Comparison of ENCODE assay signal across 14 cellular contexts in genomic region chr6:39893286-39893685, GRCh38. TPM values are rescaled to one million over a fixed set of nuclear protein-coding genes. Genes with fewer than 3 reads are reported as not detected.
A peak's percentile ranks its signal among the peaks of the same experiment; 100 is the strongest.
DNase-seq lines count a peak whose midpoint lies in the region; ATAC-seq and TF ChIP-seq lines count a peak whose summit lies in the region.
"Had no signal": no experiment of that assay in that cellular context is flagged by ENCODE, and none has a peak within 500 bp of the region (broad histone marks: within the 10 kb centered on the region; RNA-seq: fewer than 3 reads in every experiment).

No MANE protein-coding gene starts in this region.

- peaks cover 20 to 29% (median 21%) of the 10 kb centered on the region in 3 donors for H3K36me3 ChIP-seq in tibial artery
- H3K36me3 ChIP-seq: BLaER1 had no signal

- H3K27me3 ChIP-seq in tibial artery: no peaks in the 10 kb centered on the region
- H3K27me3 ChIP-seq: BLaER1 had no signal

- no peak overlapping the region for H3K4me3 ChIP-seq in tibial artery
- H3K4me3 ChIP-seq: BLaER1, GM23338 had no signal

- no peak for ATAC-seq in GM19452 (IDR thresholded peaks at IDR 0.05; ENCODE audit: unreplicated experiment)
- no peak for ATAC-seq in HG03354 (IDR thresholded peaks at IDR 0.05; ENCODE audit: poor library complexity, severe bottlenecking, unreplicated experiment)

- H3K4me1 ChIP-seq in tibial artery: peaks cover 0 to 49% (median 20%) of the 10 kb centered on the region in 4 donors
- H3K4me1 ChIP-seq: BLaER1 had no signal

- peak overlapping the region; percentile 54 for H3K27ac ChIP-seq in cingulate gyrus (ENCODE audit: low read depth, low read length)
- peak overlapping the region; percentile 20 to 39 for H3K27ac ChIP-seq in tibial artery
- H3K27ac ChIP-seq: 22Rv1, BLaER1 had no signal

- DNase-seq in NCI-H2029 (lab: John Stamatoyannopoulos, UW) (peak; percentile 29), NCI-H2029 treated with DMSO at 0.1 percent for 48 hours (lab: John Stamatoyannopoulos, UW) (no peak), kidney glomerular epithelial cell (lab: John Stamatoyannopoulos, UW) (peak; percentile 63), tibial artery (peak in 1 of 2 donors; percentile 73), posterior vena cava (ENCODE audit: low spot score) (no peak)
- DNase-seq: CD8-positive, alpha-beta memory T cell; GF-D8 had no signal

- H3K9me3 ChIP-seq in tibial artery: no peaks in the 10 kb centered on the region
- H3K9me3 ChIP-seq: BLaER1, Caco-2 had no signal

- intact Hi-C loops in tibial artery (cut with DNase I; ENCODE audit: low total_unique reads) (no loop called here), posterior vena cava (cut with DNase I) (loop anchor here (5.0 to 10.0 kb wide), 2 partner anchors 528 to 936 kb away; no protein-coding TSS in a partner anchor)

- no peak for TF ChIP-seq CTCF in tibial artery (IDR thresholded peaks at IDR 0.05)

RNA-seq across cellular contexts. Expression of gene MOCS1, which starts 41.0 kb away (rescaled TPM):
- 10 to 100 TPM; 18.3 to 27.3 TPM for total RNA-seq in posterior vena cava

Comparison
In these comparisons a context has a peak if more than half of its experiments do, and no peak if none do; other contexts are left out.
1. DNase-seq: peak in NCI-H2029 (single experiment) and kidney glomerular epithelial cell (single experiment); none in NCI-H2029 treated with DMSO at 0.1 percent for 48 hours (single experiment) and posterior vena cava (single experiment).